ENCODE assay signal across 14 cellular contexts in genomic region chr20:63232235-63233060, GRCh38. TPM values are rescaled to one million over a fixed set of nuclear protein-coding genes. Genes with fewer than 3 reads are reported as not detected.
A peak's percentile ranks its signal among the peaks of the same experiment; 100 is the strongest.
DNase-seq lines count a peak whose midpoint lies in the region; TF ChIP-seq lines count a peak whose summit lies in the region.
"Had no signal": no experiment of that assay in that cellular context is flagged by ENCODE, and none has a peak within 500 bp of the region (broad histone marks: within the 10 kb centered on the region; RNA-seq: fewer than 3 reads in every experiment).

No MANE protein-coding gene starts in this region.

- H3K9ac ChIP-seq in H9 (ENCODE audit: extremely low read depth, insufficient read length, low read length): no peak overlapping the region

- DNase-seq in AG09309 (ENCODE audit: low read depth) (peak; percentile 65), HFFc6 (peak; percentile 89), astrocyte of the cerebellum (ENCODE audit: low read depth) (peak; percentile 60), kidney glomerular epithelial cell (lab: John Stamatoyannopoulos, UW) (peak; percentile 97), H9 (no peak), transverse colon (no peak), NCI-H1105 treated with DMSO at 0.1 percent for 48 hours (lab: John Stamatoyannopoulos, UW) (no peak)
- DNase-seq in stimulated activated CD4-positive, alpha-beta T cell treated with anti-CD3 and anti-CD28 coated beads, Interleukin-4, amount 100 ng/mL, for 24 hours: no peak
- DNase-seq: activated T-cell treated with anti-CD3 and anti-CD28 coated beads, Interleukin-2, amount 50 U/mL, for 1 hour; CD4-positive, CD25-positive, alpha-beta regulatory T cell; cortex of kidney; stomach had no signal

- H3K23ac ChIP-seq in H9 (ENCODE audit: insufficient read length, low read depth, low read length): no peak overlapping the region

- no peaks in the 10 kb centered on the region for H3K36me3 ChIP-seq in transverse colon
- H3K36me3 ChIP-seq: HAP-1, stomach had no signal

- H3K27ac ChIP-seq in H9 (ENCODE audit: insufficient read length, low read depth, low read length) (no peak overlapping the region), transverse colon (peak overlapping the region in 1 of 4 donors; percentile 21)
- H3K27ac ChIP-seq: stomach had no signal

- H3K18ac ChIP-seq in H9 (ENCODE audit: insufficient read length, low read depth, low read length): no peak overlapping the region

- H2BK15ac ChIP-seq in H9 (ENCODE audit: low read depth, low read length): no peak overlapping the region

- TF ChIP-seq CTCF in AG09309 (IDR thresholded peaks at IDR 0.05; ENCODE audit: control insufficient read depth, insufficient read depth, low read depth, low read length, missing control alignments): no peak
- no peak for TF ChIP-seq CTCF in HFFc6 (IDR thresholded peaks at IDR 0.05)
- no peak for TF ChIP-seq CTCF in astrocyte of the cerebellum (IDR thresholded peaks at IDR 0.05; ENCODE audit: low read depth, low read length, missing control alignments)
- TF ChIP-seq CTCF in H9 (conservative IDR thresholded peaks at IDR 0.05): no peak
- no peak for TF ChIP-seq CTCF in transverse colon (IDR thresholded peaks at IDR 0.05)

- no peak overlapping the region for H3K56ac ChIP-seq in H9 (ENCODE audit: insufficient read length, low read depth, low read length)

- no peak overlapping the region for H2AFZ ChIP-seq in H9 (ENCODE audit: low read length)

- no peaks in the 10 kb centered on the region for H4K20me1 ChIP-seq in H9 (ENCODE audit: control insufficient read depth, insufficient read depth, insufficient read length)

- peak overlapping the region; percentile 6 for H3K4me3 ChIP-seq in AG09309 (ENCODE audit: control insufficient read depth, low read depth, low read length)
- H3K4me3 ChIP-seq in astrocyte of the cerebellum (ENCODE audit: low read depth, low read length): no peak overlapping the region
- H3K4me3 ChIP-seq in transverse colon: no peak overlapping the region
- H3K4me3 ChIP-seq: HAP-1, stomach had no signal

- H3K4me1 ChIP-seq in H9 (ENCODE audit: insufficient read depth, low read length) (peaks cover 2% of the 10 kb centered on the region; the same call in 1 of the 2 replicates), transverse colon (peaks cover 0 to 5% (median 0%) of the 10 kb centered on the region in 4 donors)
- H3K4me1 ChIP-seq: HAP-1 had no signal

- H3K27ac Mint-ChIP-seq in HFFc6 (peak overlapping the region; percentile 91), H9 (no peak overlapping the region)
- H3K27ac Mint-ChIP-seq: natural killer cell treated with Interleukin-12 subunit alpha and Interleukin-12 subunit beta and Interleukin-15 and Interleukin-18, amount 100 ng/mL, for 72 hours had no signal

- H3K4ac ChIP-seq in H9 (ENCODE audit: low read depth, low read length): no peak overlapping the region

- H2BK5ac ChIP-seq in H9 (ENCODE audit: insufficient read length, low read length): no peak overlapping the region

- TF ChIP-seq EP300 in transverse colon (IDR thresholded peaks at IDR 0.05; ENCODE audit: low read depth): no peak

- no peaks in the 10 kb centered on the region for H3K79me1 ChIP-seq in H9 (ENCODE audit: insufficient read depth, low read depth, low read length, poor library complexity, severe bottlenecking)

- in situ Hi-C loops in astrocyte of the cerebellum (cut with HindIII; ENCODE audit: low sequenced_read_pairs): no loop called here
- in situ Hi-C loops in transverse colon (cut with MboI; ENCODE audit: low pct_ligation_motif_present in 1 of 4, low pct_unique_long_range_greater_than_20kb in 1 of 4, low sequenced_read_pairs in 3 of 4): no loop called here

- no peaks in the 10 kb centered on the region for H3K9me3 Mint-ChIP-seq in HFFc6
- H3K9me3 Mint-ChIP-seq in H9: no peaks in the 10 kb centered on the region; a peak in 1 of 5 replicates
- H3K9me3 Mint-ChIP-seq: CD4-positive, CD25-positive, alpha-beta regulatory T cell; natural killer cell treated with Interleukin-12 subunit alpha and Interleukin-12 subunit beta and Interleukin-15 and Interleukin-18, amount 100 ng/mL, for 72 hours had no signal

- H3K4me3 Mint-ChIP-seq in HFFc6 (peak overlapping the region; percentile 83), H9 (no peak overlapping the region)
- H3K4me3 Mint-ChIP-seq: CD4-positive, CD25-positive, alpha-beta regulatory T cell; natural killer cell treated with Interleukin-12 subunit alpha and Interleukin-12 subunit beta and Interleukin-15 and Interleukin-18, amount 100 ng/mL, for 72 hours had no signal

- H3K9me3 ChIP-seq in H9 (ENCODE audit: control insufficient read depth, low read depth, low read length) (no peaks in the 10 kb centered on the region), transverse colon (no peaks in the 10 kb centered on the region)
- H3K9me3 ChIP-seq: HAP-1, stomach had no signal

- no peak overlapping the region for H2BK120ac ChIP-seq in H9 (ENCODE audit: low read depth, low read length, poor library complexity, severe bottlenecking)

- H4K8ac ChIP-seq in H9 (replicated peaks; ENCODE audit: insufficient read length, low read depth, low read length): no peak overlapping the region

- H3K27me3 ChIP-seq in H9 (ENCODE audit: insufficient read depth, low read length): no peaks in the 10 kb centered on the region
- H3K27me3 ChIP-seq in transverse colon: peaks cover 52% of the 10 kb centered on the region

- H3K4me1 Mint-ChIP-seq in HFFc6 (ENCODE audit: low read depth) (peaks cover 35% of the 10 kb centered on the region), H9 (peaks cover 33 to 57% of the 10 kb centered on the region in 2 experiments)

- intact Hi-C loops in transverse colon (cut with DNase I; ENCODE audit: low total_unique reads): no loop called here

- H3K27me3 Mint-ChIP-seq in HFFc6 (ENCODE audit: insufficient read depth) (peaks cover 5% of the 10 kb centered on the region), H9 (ENCODE audit: low read depth) (peaks cover 17% of the 10 kb centered on the region)

- H3T11ph ChIP-seq in H9 (ENCODE audit: low read length): no peak overlapping the region

- H3K14ac ChIP-seq in H9 (ENCODE audit: insufficient read depth, low read length): no peak overlapping the region

- no peaks in the 10 kb centered on the region for H3K79me2 ChIP-seq in H9 (ENCODE audit: insufficient read depth, low read length)

- no peaks in the 10 kb centered on the region for H3K36me3 Mint-ChIP-seq in HFFc6 (ENCODE audit: low read depth)
- no peaks in the 10 kb centered on the region for H3K36me3 Mint-ChIP-seq in H9 (ENCODE audit: insufficient read depth in 1 of 3, low read depth in 3 of 3)
- H3K36me3 Mint-ChIP-seq: CD4-positive, CD25-positive, alpha-beta regulatory T cell; natural killer cell treated with Interleukin-12 subunit alpha and Interleukin-12 subunit beta and Interleukin-15 and Interleukin-18, amount 100 ng/mL, for 72 hours had no signal

- WGBS in H9 (ENCODE audit: extremely low coverage, insufficient read length, low lambda C conversion rate): no CpG with 5 or more reads among the region's 18 CpGs
- 39 to 60% methylated on average over 1 to 17 of the region's 18 CpGs for WGBS in transverse colon (ENCODE audit: low coverage in 1 of 2), 2 donors

- no peak overlapping the region for H4K91ac ChIP-seq in H9 (ENCODE audit: insufficient read length, low read depth, low read length)

- H4K5ac ChIP-seq in H9 (ENCODE audit: insufficient read length, low read depth, low read length): no peak overlapping the region

- TF ChIP-seq POLR2A in transverse colon (IDR thresholded peaks at IDR 0.05): no peak

- H3K4me2 ChIP-seq in H9 (ENCODE audit: insufficient read depth, insufficient read length, low read length): no peak overlapping the region

- no peaks in the 10 kb centered on the region for H3K23me2 ChIP-seq in H9 (ENCODE audit: insufficient read length, low read depth, low read length, poor library complexity, severe bottlenecking)

- H2BK12ac ChIP-seq in H9 (ENCODE audit: insufficient read length, low read depth, low read length): no peak overlapping the region

- no peak overlapping the region for H2AK5ac ChIP-seq in H9 (ENCODE audit: insufficient read length, low read length)

- no peak overlapping the region for H2BK20ac ChIP-seq in H9 (ENCODE audit: low read depth, low read length, poor library complexity, severe bottlenecking)

RNA-seq across cellular contexts. Expression of gene BIRC7, which starts 3.3 kb away (rescaled TPM):
- not detected for total RNA-seq in HFFc6 (2021; fragmentation: NEBNext Ultra II Directional; extraction: Animal tissue kit (Norgen Biotek cat#: 25700))
- total RNA-seq in H9 (2021): 0.31 TPM in 1 of 2 replicates, not detected in the other
- total RNA-seq in transverse colon: 10 to 100 TPM in 1 of 4 donors, 1 to 10 TPM in 1, not detected in 2; 1.6 to 12.7 TPM
- total RNA-seq: CD4-positive, CD25-positive, alpha-beta regulatory T cell; natural killer cell treated with Interleukin-12 subunit alpha and Interleukin-12 subunit beta and Interleukin-15 and Interleukin-18, amount 100 ng/mL, for 72 hours; stomach had no signal

RNA-seq across cellular contexts. Expression of gene YTHDF1, which starts 16.5 kb away (rescaled TPM):
- total RNA-seq in HFFc6 (2021; fragmentation: NEBNext Ultra II Directional; extraction: Animal tissue kit (Norgen Biotek cat#: 25700)): 10 to 100 TPM; 35.4 to 40.0 (median 37.2) TPM
- total RNA-seq in H9 (2021) (85.4 TPM in 2 replicates), transverse colon (10 to 100 TPM; 29.4 to 35.2 (median 32.9) TPM)

RNA-seq across cellular contexts. Expression of gene NKAIN4, which starts 21.8 kb away (rescaled TPM):
- total RNA-seq in HFFc6 (2021; fragmentation: NEBNext Ultra II Directional; extraction: Animal tissue kit (Norgen Biotek cat#: 25700)): not detected
- 19.1 and 20.9 TPM in 2 replicates for total RNA-seq in H9 (2021)
- total RNA-seq in transverse colon: under 1 TPM in 1 of 4 donors, not detected in 3; 0.79 TPM
- total RNA-seq: CD4-positive, CD25-positive, alpha-beta regulatory T cell; natural killer cell treated with Interleukin-12 subunit alpha and Interleukin-12 subunit beta and Interleukin-15 and Interleukin-18, amount 100 ng/mL, for 72 hours had no signal

RNA-seq across cellular contexts. Expression of gene ARFGAP1, which starts 40.2 kb away (rescaled TPM):
- total RNA-seq in HFFc6 (2021; fragmentation: NEBNext Ultra II Directional; extraction: Animal tissue kit (Norgen Biotek cat#: 25700)): 100 to 1,000 TPM; 106 to 123 (median 112) TPM
- total RNA-seq in H9 (2021): 111 and 114 TPM in 2 replicates
- total RNA-seq in transverse colon: 100 to 1,000 TPM in 1 of 4 donors, 10 to 100 TPM in 3; 43.8 to 200 (median 74.8) TPM

Comparison
In these comparisons a context has a peak if more than half of its experiments do, and no peak if none do; other contexts are left out.
1. DNase-seq: peak in AG09309 (single experiment), HFFc6 (single experiment), astrocyte of the cerebellum (single experiment) and kidney glomerular epithelial cell (single experiment); none in H9 (single experiment), transverse colon (single experiment), NCI-H1105 treated with DMSO at 0.1 percent for 48 hours (single experiment) and stimulated activated CD4-positive, alpha-beta T cell treated with anti-CD3 and anti-CD28 coated beads, Interleukin-4, amount 100 ng/mL, for 24 hours (single experiment).
2. RNA of gene NKAIN4, which starts 21.8 kb away (total RNA-seq): 19.1 to 20.9 TPM in H9; 0.79 TPM in transverse colon and not detected in HFFc6; every median in the first group is over 10 times any median in the second.